17 cellular contexts compared by ENCODE assay signal in genomic region chr2:165889761-165890242, GRCh38.
A peak's percentile ranks its signal among the peaks of the same experiment; 100 is the strongest.
DNase-seq lines count a peak whose midpoint lies in the region; TF ChIP-seq lines count a peak whose summit lies in the region.
"Had no signal": no experiment of that assay in that cellular context is flagged by ENCODE, and none has a peak within 500 bp of the region (broad histone marks: within the 10 kb centered on the region; RNA-seq: fewer than 3 reads in every experiment).

No MANE protein-coding gene starts in this region.

- no peak overlapping the region for H3K23ac ChIP-seq in neuronal stem cell (ENCODE audit: low read depth, low read length, poor library complexity)

- H2BK15ac ChIP-seq in neuronal stem cell (ENCODE audit: low read length) = no peak overlapping the region

- no peak overlapping the region for H4K91ac ChIP-seq in neuronal stem cell (ENCODE audit: low read depth, low read length, poor library complexity)

- no peak overlapping the region for H2BK12ac ChIP-seq in neuronal stem cell (ENCODE audit: low read length)

- no peak for TF ChIP-seq CTCF in A673 (conservative IDR thresholded peaks at IDR 0.05; ENCODE audit: low read depth, low read length)

- H3K4me3 ChIP-seq in neuronal stem cell (ENCODE audit: low read length in 2 of 2) (no peak overlapping the region), A673 (ENCODE audit: low read depth, low read length, poor library complexity, severe bottlenecking) (no peak overlapping the region)
- H3K4me3 ChIP-seq: PC-9, SJCRH30 had no signal

- H3K4me2 ChIP-seq in neuronal stem cell (ENCODE audit: insufficient read depth, low read length, poor library complexity, severe bottlenecking) = no peak overlapping the region
- H3K4me2 ChIP-seq: PC-9 had no signal

- H3K14ac ChIP-seq in neuronal stem cell (ENCODE audit: low read length) = no peak overlapping the region

- peaks cover 0 to under 1% of the 10 kb centered on the region in 2 donors for H3K9me3 ChIP-seq in neuronal stem cell (replicated peaks in 1 of 2; ENCODE audit: control insufficient read depth in 2 of 2, insufficient read depth in 1 of 2, low read depth in 1 of 2, low read length in 2 of 2)
- H3K9me3 ChIP-seq in A673 (ENCODE audit: low read depth, low read length, poor library complexity, severe bottlenecking) = no peaks in the 10 kb centered on the region
- H3K9me3 ChIP-seq: SJCRH30 had no signal

- H3K27ac ChIP-seq in neuronal stem cell (replicated peaks; ENCODE audit: low read length) (peak overlapping the region; percentile 67), A673 (ENCODE audit: low read depth, low read length, poor library complexity, severe bottlenecking) (no peak overlapping the region)
- H3K27ac ChIP-seq: PC-9, SJCRH30 had no signal

- peaks cover 6 to 59% of the 10 kb centered on the region in 2 donors for H3K4me1 ChIP-seq in neuronal stem cell (ENCODE audit: control insufficient read depth in 2 of 2, insufficient read depth in 1 of 2, low read depth in 1 of 2, low read length in 2 of 2)
- peaks cover 20% of the 10 kb centered on the region for H3K4me1 ChIP-seq in A673 (ENCODE audit: insufficient read depth, low read length, poor library complexity, severe bottlenecking)
- H3K4me1 ChIP-seq: SJCRH30 had no signal

- H2AFZ ChIP-seq in neuronal stem cell (ENCODE audit: low read length) = no peak overlapping the region
- H2AFZ ChIP-seq: PC-9 had no signal

- H3K18ac ChIP-seq in neuronal stem cell (ENCODE audit: low read length) = no peak overlapping the region

- H3K27me3 ChIP-seq in neuronal stem cell (ENCODE audit: control insufficient read depth in 3 of 3, insufficient read depth in 3 of 3, low read depth in 1 of 3, low read length in 3 of 3) (no peaks in the 10 kb centered on the region), A673 (replicated peaks; ENCODE audit: insufficient read depth, low read depth, low read length, poor library complexity) (no peaks in the 10 kb centered on the region)
- H3K27me3 ChIP-seq: SJCRH30 had no signal

- no peak overlapping the region for H2BK120ac ChIP-seq in neuronal stem cell (ENCODE audit: low read depth, low read length)

- DNase-seq in COLO829 (ENCODE audit: low spot score) (peak; percentile 21), amniotic epithelial cell (ENCODE audit: low read depth) (peak; percentile 62), foreskin melanocyte (peak; percentile 17), neuronal stem cell (ENCODE audit: low spot score) (no peak), A673 (ENCODE audit: low spot score) (no peak), NCI-H2227 treated with DMSO at 0.1 percent for 48 hours (lab: John Stamatoyannopoulos, UW) (no peak), NCI-H1092 (lab: John Stamatoyannopoulos, UW) (no peak)
- DNase-seq in activated effector memory CD4-positive, alpha-beta T cell treated with Interleukin-2 at 50 U/mL for 16 hours = no peak
- DNase-seq: CD8-positive, alpha-beta T cell; GDM1; HCEC 1CT; KG1; NCI-H1436; NCI-H2029; NCI-H82; PC-9 had no signal

- no peak overlapping the region for H4K8ac ChIP-seq in neuronal stem cell (ENCODE audit: low read depth, low read length)

- POLR2A ChIA-PET in A673 (lab: Charles Lee; ENCODE audit: low non-redundant PET) = no interaction called here

- H3K4ac ChIP-seq in neuronal stem cell (ENCODE audit: low read length) = no peak overlapping the region

- H3K36me3 ChIP-seq in neuronal stem cell (replicated peaks in 1 of 2; ENCODE audit: control insufficient read depth in 2 of 2, insufficient read depth in 2 of 2, low read length in 2 of 2) = peaks cover 1 to 41% of the 10 kb centered on the region in 2 donors
- H3K36me3 ChIP-seq in A673 (ENCODE audit: insufficient read depth, low read length, poor library complexity, severe bottlenecking) = peaks cover 64% of the 10 kb centered on the region

- H3K9ac ChIP-seq in neuronal stem cell (ENCODE audit: low read depth, low read length, poor library complexity) = no peak overlapping the region

- no peaks in the 10 kb centered on the region for H3K79me1 ChIP-seq in neuronal stem cell (ENCODE audit: low read depth, low read length)

- no peak overlapping the region for H2AK5ac ChIP-seq in neuronal stem cell (ENCODE audit: low read depth, low read length)

- CTCF ChIA-PET in A673 (lab: Charles Lee) = no interaction called here

- intact Hi-C loops in A673 (cut with micrococcal nuclease; ENCODE audit: unreplicated experiment) = loop anchor here (5.0 kb wide), 1 partner anchor 42 kb away; no protein-coding TSS in a partner anchor

- BruUV-seq in A673 (replicated peaks; lab: Mats Ljungman, UMichigan) = no TSS peak

- H2BK5ac ChIP-seq in neuronal stem cell (ENCODE audit: low read length) = no peak overlapping the region

Comparison
In these comparisons a context has a peak if more than half of its experiments do, and no peak if none do; other contexts are left out.
1. DNase-seq: peak in COLO829 (single experiment), amniotic epithelial cell (single experiment) and foreskin melanocyte (single experiment); none in neuronal stem cell (single experiment), A673 (single experiment), NCI-H2227 treated with DMSO at 0.1 percent for 48 hours (single experiment), activated effector memory CD4-positive, alpha-beta T cell treated with Interleukin-2 at 50 U/mL for 16 hours (single experiment) and NCI-H1092 (single experiment).